Comparison of ENCODE assay signal across 1 cellular context in genomic region chr20:5770240-5770986, GRCh38.
TF ChIP-seq lines count a peak whose summit lies in the region.

No MANE protein-coding gene starts in this region.

TF ChIP-seq in K562, 482 proteins besides CTCF, POLR2A, EP300 and RAD21 (continued from another document):
- TF ChIP-seq ZNF592 (IDR thresholded peaks at IDR 0.05) (0 out of 2 replicates have a peak, but pooled peaks have one; percentile 29), ZNF253 (CRISPR knock-in tag; conservative IDR thresholded peaks at IDR 0.05) (no peak), ZNF589 (CRISPR knock-in tag; IDR thresholded peaks at IDR 0.05; ENCODE audit: low read depth) (0 out of 2 replicates have a peak, but pooled peaks have one; percentile 25), GABPA (tag; conservative IDR thresholded peaks at IDR 0.05; ENCODE audit: low read depth) (0 out of 2 replicates have a peak, but pooled peaks have one; percentile 19), ZNF175 (CRISPR knock-in tag; IDR thresholded peaks at IDR 0.05; ENCODE audit: low read depth) (no peak), MAX (CRISPR knock-in tag; IDR thresholded peaks at IDR 0.05) (no peak), ATF3 (IDR thresholded peaks at IDR 0.05) (peak; percentile 89), ATF3 (CRISPR knock-in tag; conservative IDR thresholded peaks at IDR 0.05) (no peak), CEBPG (CRISPR knock-in tag; IDR thresholded peaks at IDR 0.05) (peak; percentile 98), CEBPG (tag; conservative IDR thresholded peaks at IDR 0.05 in 1 of 2, IDR thresholded peaks at IDR 0.05 in 1 of 2) (peak; percentile 85 to 94), DDX20 (tag; IDR thresholded peaks at IDR 0.05; ENCODE audit: low read depth) (0 out of 2 replicates have a peak, but pooled peaks have one; percentile 13), BRF2 (IDR thresholded peaks at IDR 0.05; ENCODE audit: borderline replicate concordance, insufficient read depth, insufficient read length) (no peak), TRIM24 (IDR thresholded peaks at IDR 0.05) (peak; percentile 53 to 78; a peak in 2 of 4 replicates), ZNF316 (IDR thresholded peaks at IDR 0.05) (peak; percentile 89), ZNF24 (IDR thresholded peaks at IDR 0.05) (peak; percentile 73; the same call in 1 of the 2 replicates), C11orf30 (IDR thresholded peaks at IDR 0.05; ENCODE audit: low read depth) (peak; percentile 85), SMAD2 (IDR thresholded peaks at IDR 0.05; ENCODE audit: low read depth, low read length) (no peak), MAFF (IDR thresholded peaks at IDR 0.05; ENCODE audit: low read length) (peak; percentile 59), IRF9 (tag; IDR thresholded peaks at IDR 0.05) (peak; percentile 64; the same call in 1 of the 2 replicates), MAFK (IDR thresholded peaks at IDR 0.05; ENCODE audit: low read length) (peak; percentile 75), SMARCA4 (IDR thresholded peaks at IDR 0.05) (peak; percentile 29; the same call in 1 of the 2 replicates), ZNF644 (tag; IDR thresholded peaks at IDR 0.05; ENCODE audit: low read depth) (peak; percentile 77; the same call in 1 of the 2 replicates), ATF7 (IDR thresholded peaks at IDR 0.05) (peak; percentile 27; the same call in 1 of the 2 replicates), POLR2H (tag; IDR thresholded peaks at IDR 0.05; ENCODE audit: low read depth) (0 out of 2 replicates have a peak, but pooled peaks have one; percentile 38), ZSCAN32 (CRISPR knock-in tag; IDR thresholded peaks at IDR 0.05) (peak; percentile 94), FOXK1 (CRISPR knock-in tag; IDR thresholded peaks at IDR 0.05; ENCODE audit: borderline replicate concordance) (no peak), NR2C1 (IDR thresholded peaks at IDR 0.05) (no peak), NR2C1 (tag; IDR thresholded peaks at IDR 0.05) (peak; percentile 16; the same call in 1 of the 2 replicates), SPI1 (IDR thresholded peaks at IDR 0.05; ENCODE audit: borderline replicate concordance, low read depth, low read length) (peak; percentile 83; the same call in 1 of the 2 replicates), MAFG (tag; conservative IDR thresholded peaks at IDR 0.05) (peak; percentile 78)
